11 cellular contexts compared by ENCODE assay signal in the genomic region with DNA sequence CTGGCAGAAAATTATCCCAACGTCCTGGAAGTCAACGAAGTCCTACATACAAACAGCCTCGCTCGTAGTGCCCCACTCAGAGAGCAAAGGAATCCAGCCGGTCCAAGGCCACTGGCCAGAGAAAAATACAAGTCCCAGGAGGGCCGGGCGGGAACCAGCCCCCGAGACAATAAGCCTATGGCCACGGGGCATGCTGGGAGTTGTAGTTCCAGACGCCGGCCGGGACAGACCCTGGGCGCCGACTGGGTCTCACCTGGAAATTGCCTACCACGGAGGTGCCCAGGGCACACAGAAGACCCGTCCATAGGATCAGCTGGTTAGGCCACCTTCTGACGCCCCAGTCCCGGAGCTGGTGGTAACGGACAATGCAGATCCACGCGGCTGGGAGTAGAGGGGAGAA. TPM values are rescaled to one million over a fixed set of nuclear protein-coding genes. Genes with fewer than 3 reads are reported as not detected.
DNase-seq lines count a peak whose midpoint lies in the region; ATAC-seq and TF ChIP-seq lines count a peak whose summit lies in the region.
"Had no signal": no experiment of that assay in that cellular context is flagged by ENCODE, and none has a peak within 500 bp of the region (broad histone marks: within the 10 kb centered on the region; RNA-seq: fewer than 3 reads in every experiment).

No MANE protein-coding gene starts in this region.

- intact Hi-C loops in Caco-2 (cut with micrococcal nuclease; ENCODE audit: unreplicated experiment): no loop called here
- intact Hi-C loops in dendritic cell treated with granulocyte-macrophage colony-stimulating factor and Interleukin-4, amounts not matched to agents 40 ng/mL and 50 ng/mL, for 4 days (cut with micrococcal nuclease): no loop called here

- no peak overlapping the region for H2BK120ac ChIP-seq in mesenchymal stem cell (ENCODE audit: low read depth, low read length)

- no peak overlapping the region for H2AFZ ChIP-seq in mesenchymal stem cell (ENCODE audit: low read depth, low read length)

- H3K9ac ChIP-seq in mesenchymal stem cell (ENCODE audit: low read length): peak overlapping the region; percentile 29

- ATAC-seq in HG03025 (IDR thresholded peaks at IDR 0.05; ENCODE audit: low FRiP score, unreplicated experiment): no peak
- ATAC-seq in HG03354 (IDR thresholded peaks at IDR 0.05; ENCODE audit: poor library complexity, severe bottlenecking, unreplicated experiment): no peak

- H3K4me2 ChIP-seq in mesenchymal stem cell (ENCODE audit: low read length, poor library complexity, severe bottlenecking): peak overlapping the region; percentile 35

- H3K4me3 Mint-ChIP-seq in Caco-2 (ENCODE audit: unreplicated experiment): no peak overlapping the region
- H3K4me3 Mint-ChIP-seq in dendritic cell treated with granulocyte-macrophage colony-stimulating factor and Interleukin-4, amounts not matched to agents 40 ng/mL and 50 ng/mL, for 4 days: no peak overlapping the region

- TF ChIP-seq EP300 in Ishikawa (IDR thresholded peaks at IDR 0.05; ENCODE audit: borderline replicate concordance): no peak

- TF ChIP-seq RAD21 in Ishikawa (IDR thresholded peaks at IDR 0.05; ENCODE audit: low read depth): no peak

- 20% methylated on average over 21 of the region's 21 CpGs for WGBS in mesenchymal stem cell

- no peak overlapping the region for H2BK5ac ChIP-seq in mesenchymal stem cell (ENCODE audit: low read depth, low read length, poor library complexity, severe bottlenecking)

- H3K4me3 ChIP-seq in Caco-2 (ENCODE audit: low read depth, low read length) (no peak overlapping the region), mesenchymal stem cell (ENCODE audit: insufficient read depth in 1 of 2, low read depth in 1 of 2, low read length in 2 of 2) (no peak overlapping the region)
- H3K4me3 ChIP-seq: lung had no signal

- H3K27ac Mint-ChIP-seq in Caco-2 (ENCODE audit: unreplicated experiment): no peak overlapping the region
- H3K27ac Mint-ChIP-seq in dendritic cell treated with granulocyte-macrophage colony-stimulating factor and Interleukin-4, amounts not matched to agents 40 ng/mL and 50 ng/mL, for 4 days: peak overlapping the region; percentile 6

- peak overlapping the region; percentile 8 for H4K8ac ChIP-seq in mesenchymal stem cell (ENCODE audit: low read length)

- H3K4me1 Mint-ChIP-seq in Caco-2 (ENCODE audit: low read depth, unreplicated experiment): peaks cover 23% of the 10 kb centered on the region
- peaks cover 39% of the 10 kb centered on the region for H3K4me1 Mint-ChIP-seq in dendritic cell treated with granulocyte-macrophage colony-stimulating factor and Interleukin-4, amounts not matched to agents 40 ng/mL and 50 ng/mL, for 4 days (ENCODE audit: low read depth)

- CTCF ChIA-PET in Caco-2 (lab: Charles Lee): interaction anchor here (3.6 kb wide), 1 partner anchor 19 kb away, joined by 20 read pairs; the partner anchor contains the start of gene KMT5C

- H2AK5ac ChIP-seq in mesenchymal stem cell (ENCODE audit: low read length, severe bottlenecking): no peak overlapping the region

- H3K27ac ChIP-seq in mesenchymal stem cell (ENCODE audit: low read length, poor library complexity, severe bottlenecking): no peak overlapping the region

- DNase-seq in Caco-2: peak; percentile 47 to 58
- DNase-seq in mesenchymal stem cell: peak; percentile 50
- DNase-seq in stimulated activated CD8-positive, alpha-beta memory T cell treated with anti-CD3 and anti-CD28 coated beads, Interleukin-4, amount 100 ng/mL, for 48 hours: no peak
- DNase-seq in inferior parietal cortex (ENCODE audit: extremely low spot score): no peak
- DNase-seq: activated naive CD4-positive, alpha-beta T cell treated with Interleukin-2 at 50 U/mL for 16 hours; NK-92 treated with Interleukin-12 subunit alpha and Interleukin-12 subunit beta, amount 100 ng/mL, for 24 hours had no signal

- no peak overlapping the region for H4K91ac ChIP-seq in mesenchymal stem cell (ENCODE audit: low read length)

- no peak overlapping the region for H2BK15ac ChIP-seq in mesenchymal stem cell (ENCODE audit: low read depth, poor library complexity, severe bottlenecking)

- H3K27me3 ChIP-seq in Caco-2 (replicated peaks; ENCODE audit: control insufficient read depth, insufficient read depth, low read length) (no peaks in the 10 kb centered on the region), mesenchymal stem cell (ENCODE audit: control insufficient read depth in 1 of 2, insufficient read depth in 1 of 2, low read length in 2 of 2) (peaks cover 8 to 33% of the 10 kb centered on the region in 2 experiments)

- no peaks in the 10 kb centered on the region; the same call in 1 of the 2 replicates for H3K36me3 ChIP-seq in Caco-2 (ENCODE audit: control insufficient read depth, insufficient read depth, low read length)
- no peaks in the 10 kb centered on the region for H3K36me3 ChIP-seq in mesenchymal stem cell (ENCODE audit: control insufficient read depth in 1 of 2, insufficient read depth in 2 of 2, low read depth in 1 of 2, low read length in 2 of 2)

- BruUV-seq in Caco-2 (replicated peaks; lab: Mats Ljungman, UMichigan): no TSS peak

- no peak overlapping the region for H3K4ac ChIP-seq in mesenchymal stem cell (ENCODE audit: low read depth in 1 of 2, low read length in 2 of 2)

- POLR2A ChIA-PET in Caco-2 (lab: Charles Lee): no interaction called here

- no peak overlapping the region for H3K23ac ChIP-seq in mesenchymal stem cell (ENCODE audit: low read length in 2 of 2)

- H3K18ac ChIP-seq in mesenchymal stem cell (ENCODE audit: low read depth in 1 of 2, low read length in 2 of 2): no peak overlapping the region

- no peak for TF ChIP-seq CTCF in Caco-2 (IDR thresholded peaks at IDR 0.05; ENCODE audit: insufficient read depth in 1 of 2, low read depth in 1 of 2, low read length in 1 of 2, severe bottlenecking in 1 of 2, unreplicated experiment in 1 of 2)

- peaks cover 6% of the 10 kb centered on the region for H3K36me3 Mint-ChIP-seq in Caco-2 (ENCODE audit: insufficient read depth, unreplicated experiment)
- H3K36me3 Mint-ChIP-seq in dendritic cell treated with granulocyte-macrophage colony-stimulating factor and Interleukin-4, amounts not matched to agents 40 ng/mL and 50 ng/mL, for 4 days (ENCODE audit: low read depth): peaks cover 88% of the 10 kb centered on the region

- H2BK12ac ChIP-seq in mesenchymal stem cell (ENCODE audit: low read length in 2 of 2): no peak overlapping the region

- H3K4me1 ChIP-seq in Caco-2 (peaks cover 25% of the 10 kb centered on the region), mesenchymal stem cell (ENCODE audit: control insufficient read depth, insufficient read depth, low read depth, low read length) (peaks cover 5% of the 10 kb centered on the region)

- no peaks in the 10 kb centered on the region for H3K27me3 Mint-ChIP-seq in Caco-2 (ENCODE audit: insufficient read depth, unreplicated experiment)
- no peaks in the 10 kb centered on the region for H3K27me3 Mint-ChIP-seq in dendritic cell treated with granulocyte-macrophage colony-stimulating factor and Interleukin-4, amounts not matched to agents 40 ng/mL and 50 ng/mL, for 4 days

- H3K79me1 ChIP-seq in mesenchymal stem cell (replicated peaks; ENCODE audit: low read length, poor library complexity, severe bottlenecking): no peaks in the 10 kb centered on the region

- no peaks in the 10 kb centered on the region for H3K9me3 ChIP-seq in Caco-2
- peaks cover 3% of the 10 kb centered on the region for H3K9me3 ChIP-seq in mesenchymal stem cell (ENCODE audit: control insufficient read depth, low read length)

- H3K14ac ChIP-seq in mesenchymal stem cell (ENCODE audit: low read length in 2 of 2): no peak overlapping the region

- no peaks in the 10 kb centered on the region for H3K9me3 Mint-ChIP-seq in Caco-2 (ENCODE audit: unreplicated experiment)
- H3K9me3 Mint-ChIP-seq in dendritic cell treated with granulocyte-macrophage colony-stimulating factor and Interleukin-4, amounts not matched to agents 40 ng/mL and 50 ng/mL, for 4 days: no peaks in the 10 kb centered on the region

TF ChIP-seq in Ishikawa, 13 proteins besides CTCF, POLR2A, EP300 and RAD21:
- TF ChIP-seq TCF12 (IDR thresholded peaks at IDR 0.05; ENCODE audit: low read depth) (no peak), MAX (IDR thresholded peaks at IDR 0.05) (no peak), USF1 (IDR thresholded peaks at IDR 0.05) (0 out of 2 replicates have a peak, but pooled peaks have one; percentile 13)

RNA-seq across cellular contexts. Expression of gene TMEM150B, which starts 5.4 kb away (rescaled TPM):
- 1.6 and 3.4 TPM in 2 replicates for total RNA-seq in Caco-2 (2022)
- polyA plus RNA-seq in mesenchymal stem cell (2013, experiment 1 of 2): not detected
- not detected for polyA plus RNA-seq in mesenchymal stem cell (2013, experiment 2 of 2)

RNA-seq across cellular contexts. Expression of gene KMT5C, which starts 19.9 kb away (rescaled TPM):
- total RNA-seq in Caco-2 (2022): 25.8 and 26.3 TPM in 2 replicates
- 6.3 TPM for polyA plus RNA-seq in mesenchymal stem cell (2013, experiment 1 of 2)
- polyA plus RNA-seq in mesenchymal stem cell (2013, experiment 2 of 2): 6.1 TPM

RNA-seq across cellular contexts. Expression of gene COX6B2, which starts 34.7 kb away (rescaled TPM):
- total RNA-seq in Caco-2 (2022): 0.27 and 0.35 TPM in 2 replicates
- 0.30 TPM for polyA plus RNA-seq in mesenchymal stem cell (2013, experiment 1 of 2)
- polyA plus RNA-seq in mesenchymal stem cell (2013, experiment 2 of 2): 0.10 TPM

RNA-seq across cellular contexts. Expression of gene BRSK1, which starts 36.0 kb away (rescaled TPM):
- 24.6 and 28.6 TPM in 2 replicates for total RNA-seq in Caco-2 (2022)
- polyA plus RNA-seq in mesenchymal stem cell (2013, experiment 1 of 2): 7.4 TPM
- polyA plus RNA-seq in mesenchymal stem cell (2013, experiment 2 of 2): 6.1 TPM

RNA-seq across cellular contexts. Expression of gene HSPBP1, which starts 39.9 kb away (rescaled TPM):
- total RNA-seq in Caco-2 (2022): 69.6 and 71.4 TPM in 2 replicates
- 21.2 TPM for polyA plus RNA-seq in mesenchymal stem cell (2013, experiment 1 of 2)
- 20.6 TPM for polyA plus RNA-seq in mesenchymal stem cell (2013, experiment 2 of 2)

Comparison
In these comparisons a context has a peak if more than half of its experiments do, and no peak if none do; other contexts are left out.
1. DNase-seq: peak in Caco-2 (2 of 2) and mesenchymal stem cell (single experiment); none in stimulated activated CD8-positive, alpha-beta memory T cell treated with anti-CD3 and anti-CD28 coated beads, Interleukin-4, amount 100 ng/mL, for 48 hours (single experiment) and inferior parietal cortex (single experiment).